13 cellular contexts compared by ENCODE assay signal in genomic region chr1:30706528-30706927, GRCh38. TPM values are rescaled to one million over a fixed set of nuclear protein-coding genes. Genes with fewer than 3 reads are reported as not detected.
DNase-seq lines count a peak whose midpoint lies in the region; ATAC-seq and TF ChIP-seq lines count a peak whose summit lies in the region.
"Had no signal": no experiment of that assay in that cellular context is flagged by ENCODE, and none has a peak within 500 bp of the region (broad histone marks: within the 10 kb centered on the region; RNA-seq: fewer than 3 reads in every experiment).

No MANE protein-coding gene starts in this region.

- intact Hi-C loops in activated CD4-positive, alpha-beta T cell treated with anti-CD3 and anti-CD28 coated beads, Interleukin-2, amount 10 ng/mL, durations not matched to agents 24 days and 14 days (cut with micrococcal nuclease): loop anchor here (5.0 kb wide), 1 partner anchor 1469 kb away; the partner anchor contains the start of gene PTPRU

- H3K9me3 Mint-ChIP-seq in activated CD4-positive, alpha-beta T cell treated with anti-CD3 and anti-CD28 coated beads, Interleukin-2, amount 10 ng/mL, durations not matched to agents 24 days and 14 days: no peaks in the 10 kb centered on the region
- H3K9me3 Mint-ChIP-seq: activated naive CD8-positive, alpha-beta T cell treated with anti-CD3 and anti-CD28 coated beads, Interleukin-2, amount 10 ng/mL, durations not matched to agents 7 days and 5 days; stimulated activated naive CD8-positive, alpha-beta T cell treated with anti-CD3 and anti-CD28 coated beads, Interleukin-15, Interleukin-2, amounts not matched to agents 100 ng/mL and 50 ng/mL, for 24 hours had no signal

- TF ChIP-seq POLR2A in erythroblast (IDR thresholded peaks at IDR 0.05; ENCODE audit: low read length): no peak

- H3K27ac Mint-ChIP-seq in activated CD4-positive, alpha-beta T cell treated with anti-CD3 and anti-CD28 coated beads, Interleukin-2, amount 10 ng/mL, durations not matched to agents 24 days and 14 days: no peak overlapping the region
- H3K27ac Mint-ChIP-seq: activated naive CD8-positive, alpha-beta T cell treated with anti-CD3 and anti-CD28 coated beads, Interleukin-2, amount 10 ng/mL, durations not matched to agents 7 days and 5 days; stimulated activated naive CD8-positive, alpha-beta T cell treated with anti-CD3 and anti-CD28 coated beads, Interleukin-15, Interleukin-2, amounts not matched to agents 100 ng/mL and 50 ng/mL, for 24 hours had no signal

- no peaks in the 10 kb centered on the region for H3K4me1 Mint-ChIP-seq in activated CD4-positive, alpha-beta T cell treated with anti-CD3 and anti-CD28 coated beads, Interleukin-2, amount 10 ng/mL, durations not matched to agents 24 days and 14 days
- H3K4me1 Mint-ChIP-seq: activated naive CD8-positive, alpha-beta T cell treated with anti-CD3 and anti-CD28 coated beads, Interleukin-2, amount 10 ng/mL, durations not matched to agents 7 days and 5 days had no signal

- ATAC-seq in HG03280 (IDR thresholded peaks at IDR 0.05; ENCODE audit: unreplicated experiment): no peak
- ATAC-seq: mucosa of descending colon had no signal

- DNase-seq in DMS153 treated with DMSO at 0.1 percent for 48 hours (lab: John Stamatoyannopoulos, UW; ENCODE audit: unreplicated experiment): peak; percentile 80
- peak; percentile 61 for DNase-seq in NCI-H1436 treated with DMSO at 0.1 percent for 48 hours (lab: John Stamatoyannopoulos, UW)
- DNase-seq in erythroblast (lab: John Stamatoyannopoulos, UW): peak; percentile 26 to 60
- DNase-seq in mucosa of gallbladder (ENCODE audit: low spot score): peak; percentile 74
- no peak for DNase-seq in activated CD4-positive, alpha-beta T cell treated with anti-CD3 and anti-CD28 coated beads, Interleukin-2, amount 10 ng/mL, durations not matched to agents 24 days and 14 days
- DNase-seq in NCI-H1694 treated with DMSO at 0.1 percent for 48 hours (lab: John Stamatoyannopoulos, UW): no peak
- no peak for DNase-seq in stimulated activated CD4-positive, alpha-beta T cell treated with anti-CD3 and anti-CD28 coated beads, Interleukin-4, amount 100 ng/mL, for 4 hours
- DNase-seq: activated CD4-positive, alpha-beta T cell treated with anti-CD3 and anti-CD28 coated beads for 1 hour; activated naive CD8-positive, alpha-beta T cell treated with anti-CD3 and anti-CD28 coated beads, Interleukin-2, amount 10 ng/mL, durations not matched to agents 7 days and 5 days; mucosa of descending colon had no signal

- H3K27me3 Mint-ChIP-seq in activated CD4-positive, alpha-beta T cell treated with anti-CD3 and anti-CD28 coated beads, Interleukin-2, amount 10 ng/mL, durations not matched to agents 24 days and 14 days: peaks cover 10% of the 10 kb centered on the region
- H3K27me3 Mint-ChIP-seq: activated naive CD8-positive, alpha-beta T cell treated with anti-CD3 and anti-CD28 coated beads, Interleukin-2, amount 10 ng/mL, durations not matched to agents 7 days and 5 days had no signal

- H3K36me3 Mint-ChIP-seq in activated CD4-positive, alpha-beta T cell treated with anti-CD3 and anti-CD28 coated beads, Interleukin-2, amount 10 ng/mL, durations not matched to agents 24 days and 14 days (ENCODE audit: low read depth): no peaks in the 10 kb centered on the region
- H3K36me3 Mint-ChIP-seq: activated naive CD8-positive, alpha-beta T cell treated with anti-CD3 and anti-CD28 coated beads, Interleukin-2, amount 10 ng/mL, durations not matched to agents 7 days and 5 days had no signal

- H3K4me3 Mint-ChIP-seq in activated CD4-positive, alpha-beta T cell treated with anti-CD3 and anti-CD28 coated beads, Interleukin-2, amount 10 ng/mL, durations not matched to agents 24 days and 14 days: no peak overlapping the region
- H3K4me3 Mint-ChIP-seq: activated naive CD8-positive, alpha-beta T cell treated with anti-CD3 and anti-CD28 coated beads, Interleukin-2, amount 10 ng/mL, durations not matched to agents 7 days and 5 days; stimulated activated naive CD8-positive, alpha-beta T cell treated with anti-CD3 and anti-CD28 coated beads, Interleukin-15, Interleukin-2, amounts not matched to agents 100 ng/mL and 50 ng/mL, for 24 hours had no signal

RNA-seq across cellular contexts. Expression of gene MATN1, which starts 16.9 kb away (rescaled TPM):
- 0.12 TPM for total RNA-seq in mucosa of gallbladder
- 0.50 and 0.54 TPM in 2 replicates for total RNA-seq in activated CD4-positive, alpha-beta T cell treated with anti-CD3 and anti-CD28 coated beads, Interleukin-2, amount 10 ng/mL, durations not matched to agents 24 days and 14 days
- total RNA-seq: epithelial cell of proximal tubule had no signal

RNA-seq across cellular contexts. Expression of gene LAPTM5, which starts 51.0 kb away (rescaled TPM):
- 111 TPM for total RNA-seq in mucosa of gallbladder
- 178 and 179 TPM in 2 replicates for total RNA-seq in activated CD4-positive, alpha-beta T cell treated with anti-CD3 and anti-CD28 coated beads, Interleukin-2, amount 10 ng/mL, durations not matched to agents 24 days and 14 days

Comparison
In these comparisons a context has a peak if more than half of its experiments do, and no peak if none do; other contexts are left out.
1. DNase-seq: peak in DMS153 treated with DMSO at 0.1 percent for 48 hours (single experiment), NCI-H1436 treated with DMSO at 0.1 percent for 48 hours (single experiment), erythroblast (2 of 2) and mucosa of gallbladder (single experiment); none in activated CD4-positive, alpha-beta T cell treated with anti-CD3 and anti-CD28 coated beads, Interleukin-2, amount 10 ng/mL, durations not matched to agents 24 days and 14 days (single experiment), NCI-H1694 treated with DMSO at 0.1 percent for 48 hours (single experiment) and stimulated activated CD4-positive, alpha-beta T cell treated with anti-CD3 and anti-CD28 coated beads, Interleukin-4, amount 100 ng/mL, for 4 hours (0 of 2).